ENCODE assay signal across 8 cellular contexts in genomic region chr2:47905454-47906260, GRCh38. TPM values are rescaled to one million over a fixed set of nuclear protein-coding genes. Genes with fewer than 3 reads are reported as not detected.
DNase-seq lines count a peak whose midpoint lies in the region; ATAC-seq and TF ChIP-seq lines count a peak whose summit lies in the region.

No MANE protein-coding gene starts in this region.

- no peaks in the 10 kb centered on the region for H3K27me3 Mint-ChIP-seq in activated naive CD8-positive, alpha-beta T cell treated with anti-CD3 and anti-CD28 coated beads for 36 hours

- H2AFZ ChIP-seq in parathyroid adenoma = peak overlapping the region; percentile 93

- H3K4me3 ChIP-seq in AG10803 (ENCODE audit: low read length) = peak overlapping the region; percentile 81
- H3K4me3 ChIP-seq in cardiac muscle cell = peak overlapping the region; percentile 98
- peak overlapping the region; percentile 82 for H3K4me3 ChIP-seq in parathyroid adenoma (ENCODE audit: low read depth, low read length)
- peak overlapping the region; percentile 97 for H3K4me3 ChIP-seq in urinary bladder (ENCODE audit: low read depth, low read length)

- peaks cover 31% of the 10 kb centered on the region for H3K79me2 ChIP-seq in parathyroid adenoma

- H3K27ac Mint-ChIP-seq in activated naive CD8-positive, alpha-beta T cell treated with anti-CD3 and anti-CD28 coated beads for 36 hours = peak overlapping the region; percentile 95

- peak overlapping the region; percentile 87 for H3K4me3 Mint-ChIP-seq in activated naive CD8-positive, alpha-beta T cell treated with anti-CD3 and anti-CD28 coated beads for 36 hours

- no peaks in the 10 kb centered on the region for H3K9me3 Mint-ChIP-seq in activated naive CD8-positive, alpha-beta T cell treated with anti-CD3 and anti-CD28 coated beads for 36 hours

- ATAC-seq in SK-N-SH treated with all-trans-retinoic acid at 6 μM for 48 hours = peak; percentile 40

- H3K9ac ChIP-seq in parathyroid adenoma = peak overlapping the region; percentile 96

- no peaks in the 10 kb centered on the region for H3K9me3 ChIP-seq in cardiac muscle cell (ENCODE audit: low read depth)
- no peaks in the 10 kb centered on the region for H3K9me3 ChIP-seq in parathyroid adenoma (ENCODE audit: control insufficient read depth, low read length)

- DNase-seq in AG10803 (ENCODE audit: low read depth) (peak; percentile 58), HPDE6-E6E7 (ENCODE audit: extremely low spot score) (peak; percentile 20), cardiac muscle cell (ENCODE audit: low read depth in 1 of 2, low spot score in 1 of 2) (peak; percentile 63 to 82)
- DNase-seq in activated naive CD8-positive, alpha-beta T cell treated with anti-CD3 and anti-CD28 coated beads for 36 hours = peak; percentile 64

- no peaks in the 10 kb centered on the region for H3K27me3 ChIP-seq in cardiac muscle cell
- H3K27me3 ChIP-seq in parathyroid adenoma (ENCODE audit: control insufficient read depth, insufficient read depth, low read length) = no peaks in the 10 kb centered on the region

- peaks cover 28% of the 10 kb centered on the region for H3K4me1 Mint-ChIP-seq in activated naive CD8-positive, alpha-beta T cell treated with anti-CD3 and anti-CD28 coated beads for 36 hours

- H3K4me2 ChIP-seq in parathyroid adenoma (ENCODE audit: low read length) = peak overlapping the region; percentile 67

- H3K27ac ChIP-seq in cardiac muscle cell (peak overlapping the region; percentile 99), parathyroid adenoma (peak overlapping the region; percentile 95), urinary bladder (ENCODE audit: low read depth) (peak overlapping the region; percentile 98)

- H3K36me3 ChIP-seq in cardiac muscle cell = no peaks in the 10 kb centered on the region
- no peaks in the 10 kb centered on the region for H3K36me3 ChIP-seq in parathyroid adenoma (ENCODE audit: control insufficient read depth, insufficient read depth, low read length)
- H3K36me3 ChIP-seq in urinary bladder (ENCODE audit: insufficient read depth) = no peaks in the 10 kb centered on the region

- WGBS in urinary bladder = under 1% methylated on average over 85 of the region's 95 CpGs

- TF ChIP-seq POLR2A in GM19193 (IDR thresholded peaks at IDR 0.05; ENCODE audit: extremely low read depth, insufficient read depth, insufficient read length) = peak; percentile 45

- H3K4me1 ChIP-seq in cardiac muscle cell (ENCODE audit: low read depth) (peaks cover 16% of the 10 kb centered on the region), parathyroid adenoma (peaks cover 10% of the 10 kb centered on the region), urinary bladder (ENCODE audit: insufficient read depth) (no peaks in the 10 kb centered on the region)

- H3K36me3 Mint-ChIP-seq in activated naive CD8-positive, alpha-beta T cell treated with anti-CD3 and anti-CD28 coated beads for 36 hours = peaks cover 6% of the 10 kb centered on the region

- TF ChIP-seq CTCF in AG10803 (conservative IDR thresholded peaks at IDR 0.05; ENCODE audit: low read length) = no peak
- no peak for TF ChIP-seq CTCF in cardiac muscle cell (IDR thresholded peaks at IDR 0.05; ENCODE audit: low read depth, low read length)
- no peak for TF ChIP-seq CTCF in parathyroid adenoma (IDR thresholded peaks at IDR 0.05)

TF ChIP-seq in SK-N-SH treated with all-trans-retinoic acid at 6 μM for 48 hours, 23 proteins besides CTCF, POLR2A, EP300 and RAD21 (continues in another document):
- TF ChIP-seq ZFP30 (CRISPR knock-in tag; IDR thresholded peaks at IDR 0.05) (no peak), TCF4 (CRISPR knock-in tag; IDR thresholded peaks at IDR 0.05; ENCODE audit: borderline replicate concordance) (no peak), ESRRG (CRISPR knock-in tag; IDR thresholded peaks at IDR 0.05) (no peak), ZNF565 (CRISPR knock-in tag; conservative IDR thresholded peaks at IDR 0.05; ENCODE audit: low read depth) (no peak), ZNF70 (CRISPR knock-in tag; IDR thresholded peaks at IDR 0.05) (no peak), OSR1 (CRISPR knock-in tag; IDR thresholded peaks at IDR 0.05) (no peak), ZC3H10 (CRISPR knock-in tag; IDR thresholded peaks at IDR 0.05) (no peak), SNAI2 (CRISPR knock-in tag; IDR thresholded peaks at IDR 0.05) (no peak), ZNF8 (CRISPR knock-in tag; IDR thresholded peaks at IDR 0.05) (no peak), BACH2 (CRISPR knock-in tag; IDR thresholded peaks at IDR 0.05; ENCODE audit: borderline replicate concordance) (no peak), CSRNP3 (CRISPR knock-in tag; IDR thresholded peaks at IDR 0.05) (no peak), GLIS3 (CRISPR knock-in tag; IDR thresholded peaks at IDR 0.05) (no peak), ARNTL (CRISPR knock-in tag; IDR thresholded peaks at IDR 0.05; ENCODE audit: borderline replicate concordance, low read depth) (no peak)
- TF ChIP-seq, protein P1, sequence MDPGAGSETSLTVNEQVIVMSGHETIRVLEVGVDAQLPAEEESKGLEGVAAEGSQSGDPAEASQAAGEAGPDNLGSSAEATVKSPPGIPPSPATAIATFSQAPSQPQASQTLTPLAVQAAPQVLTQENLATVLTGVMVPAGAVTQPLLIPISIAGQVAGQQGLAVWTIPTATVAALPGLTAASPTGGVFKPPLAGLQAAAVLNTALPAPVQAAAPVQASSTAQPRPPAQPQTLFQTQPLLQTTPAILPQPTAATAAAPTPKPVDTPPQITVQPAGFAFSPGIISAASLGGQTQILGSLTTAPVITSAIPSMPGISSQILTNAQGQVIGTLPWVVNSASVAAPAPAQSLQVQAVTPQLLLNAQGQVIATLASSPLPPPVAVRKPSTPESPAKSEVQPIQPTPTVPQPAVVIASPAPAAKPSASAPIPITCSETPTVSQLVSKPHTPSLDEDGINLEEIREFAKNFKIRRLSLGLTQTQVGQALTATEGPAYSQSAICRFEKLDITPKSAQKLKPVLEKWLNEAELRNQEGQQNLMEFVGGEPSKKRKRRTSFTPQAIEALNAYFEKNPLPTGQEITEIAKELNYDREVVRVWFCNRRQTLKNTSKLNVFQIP (CRISPR knock-in tag; IDR thresholded peaks at IDR 0.05; ENCODE audit: borderline replicate concordance, low read depth) = no peak
- TF ChIP-seq, protein P2, sequence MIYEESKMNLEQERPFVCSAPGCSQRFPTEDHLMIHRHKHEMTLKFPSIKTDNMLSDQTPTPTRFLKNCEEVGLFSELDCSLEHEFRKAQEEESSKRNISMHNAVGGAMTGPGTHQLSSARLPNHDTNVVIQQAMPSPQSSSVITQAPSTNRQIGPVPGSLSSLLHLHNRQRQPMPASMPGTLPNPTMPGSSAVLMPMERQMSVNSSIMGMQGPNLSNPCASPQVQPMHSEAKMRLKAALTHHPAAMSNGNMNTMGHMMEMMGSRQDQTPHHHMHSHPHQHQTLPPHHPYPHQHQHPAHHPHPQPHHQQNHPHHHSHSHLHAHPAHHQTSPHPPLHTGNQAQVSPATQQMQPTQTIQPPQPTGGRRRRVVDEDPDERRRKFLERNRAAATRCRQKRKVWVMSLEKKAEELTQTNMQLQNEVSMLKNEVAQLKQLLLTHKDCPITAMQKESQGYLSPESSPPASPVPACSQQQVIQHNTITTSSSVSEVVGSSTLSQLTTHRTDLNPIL (CRISPR knock-in tag; IDR thresholded peaks at IDR 0.05; ENCODE audit: low read depth) = no peak
- TF ChIP-seq, protein P3, sequence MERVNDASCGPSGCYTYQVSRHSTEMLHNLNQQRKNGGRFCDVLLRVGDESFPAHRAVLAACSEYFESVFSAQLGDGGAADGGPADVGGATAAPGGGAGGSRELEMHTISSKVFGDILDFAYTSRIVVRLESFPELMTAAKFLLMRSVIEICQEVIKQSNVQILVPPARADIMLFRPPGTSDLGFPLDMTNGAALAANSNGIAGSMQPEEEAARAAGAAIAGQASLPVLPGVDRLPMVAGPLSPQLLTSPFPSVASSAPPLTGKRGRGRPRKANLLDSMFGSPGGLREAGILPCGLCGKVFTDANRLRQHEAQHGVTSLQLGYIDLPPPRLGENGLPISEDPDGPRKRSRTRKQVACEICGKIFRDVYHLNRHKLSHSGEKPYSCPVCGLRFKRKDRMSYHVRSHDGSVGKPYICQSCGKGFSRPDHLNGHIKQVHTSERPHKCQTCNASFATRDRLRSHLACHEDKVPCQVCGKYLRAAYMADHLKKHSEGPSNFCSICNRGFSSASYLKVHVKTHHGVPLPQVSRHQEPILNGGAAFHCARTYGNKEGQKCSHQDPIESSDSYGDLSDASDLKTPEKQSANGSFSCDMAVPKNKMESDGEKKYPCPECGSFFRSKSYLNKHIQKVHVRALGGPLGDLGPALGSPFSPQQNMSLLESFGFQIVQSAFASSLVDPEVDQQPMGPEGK (CRISPR knock-in tag; IDR thresholded peaks at IDR 0.05; ENCODE audit: borderline replicate concordance) = no peak

RNA-seq across cellular contexts. Expression of gene FBXO11, which starts 0.6 kb away (rescaled TPM):
- total RNA-seq in activated naive CD8-positive, alpha-beta T cell treated with anti-CD3 and anti-CD28 coated beads for 36 hours = 10 to 100 TPM; 36.3 to 36.4 TPM
- total RNA-seq in cardiac muscle cell = 33.0 and 43.5 TPM in 2 replicates
- 27.4 and 53.3 TPM in 2 replicates for polyA plus RNA-seq in cardiac muscle cell
- total RNA-seq in urinary bladder = 149 TPM
- 29.3 TPM for polyA plus RNA-seq in urinary bladder

Comparison
In these comparisons a context has a peak if more than half of its experiments do, and no peak if none do; other contexts are left out.
1. Peak in every context shown above with its lines: DNase-seq, ATAC-seq, H3K4me3 ChIP-seq and H3K27ac ChIP-seq.
2. DNase-seq: peak in every context shown above with its lines; median percentile 72 in cardiac muscle cell; 64 in activated naive CD8-positive, alpha-beta T cell treated with anti-CD3 and anti-CD28 coated beads for 36 hours; 58 in AG10803; 20 in HPDE6-E6E7.